ENCODE assay signal across 9 cellular contexts in genomic region chr1:66445492-66446181, GRCh38.
DNase-seq lines count a peak whose midpoint lies in the region; ATAC-seq and TF ChIP-seq lines count a peak whose summit lies in the region.
"Had no signal": no experiment of that assay in that cellular context is flagged by ENCODE, and none has a peak within 500 bp of the region (broad histone marks: within the 10 kb centered on the region; RNA-seq: fewer than 3 reads in every experiment).

No MANE protein-coding gene starts in this region.

- H3K4me3 Mint-ChIP-seq in H9: no peak overlapping the region

- H3K9me3 ChIP-seq in esophagus (ENCODE audit: control insufficient read depth in 2 of 2, insufficient read depth in 1 of 2, low read depth in 1 of 2, low read length in 1 of 2) (no peaks in the 10 kb centered on the region), H9 (ENCODE audit: control insufficient read depth, low read depth, low read length) (no peaks in the 10 kb centered on the region)
- H3K9me3 ChIP-seq: adrenal gland had no signal

- no peak overlapping the region for H3K4ac ChIP-seq in H9 (ENCODE audit: low read depth, low read length)

- no peak overlapping the region for H3T11ph ChIP-seq in H9 (ENCODE audit: low read length)

- H2BK20ac ChIP-seq in H9 (ENCODE audit: low read depth, low read length, poor library complexity, severe bottlenecking): no peak overlapping the region

- H3K27ac Mint-ChIP-seq in H9: peak overlapping the region in 1 of 3 experiments; percentile 81; a peak in 2 of 7 replicates

- H3K36me3 ChIP-seq in esophagus (ENCODE audit: control insufficient read depth in 2 of 2, insufficient read depth in 2 of 2, low read length in 1 of 2): no peaks in the 10 kb centered on the region
- H3K36me3 ChIP-seq: adrenal gland had no signal

- peak; percentile 31 for DNase-seq in SIG-M5 treated with dmso at 0.1 percent for 504 hours (lab: John Stamatoyannopoulos, UW; ENCODE audit: unreplicated experiment)
- DNase-seq in SIG-M5 (lab: John Stamatoyannopoulos, UW): no peak
- DNase-seq in activated CD4-positive, alpha-beta T cell treated with anti-CD3 and anti-CD28 coated beads for 48 hours: peak; percentile 70
- DNase-seq in stimulated activated CD4-positive, alpha-beta T cell treated with anti-CD3 and anti-CD28 coated beads, Interleukin-12 subunit alpha, Interleukin-12 subunit beta, amount 100 ng/mL, for 48 hours (ENCODE audit: low read depth in 2 of 3, low spot score in 1 of 3): peak in 2 of 3 donors; percentile 20 to 33
- no peak for DNase-seq in SW480 (ENCODE audit: low spot score)
- DNase-seq in H9: no peak

- no peak overlapping the region for H3K18ac ChIP-seq in H9 (ENCODE audit: insufficient read length, low read depth, low read length)

- no peaks in the 10 kb centered on the region for H3K79me2 ChIP-seq in H9 (ENCODE audit: insufficient read depth, low read length)

- H3K79me1 ChIP-seq in H9 (ENCODE audit: insufficient read depth, low read depth, low read length, poor library complexity, severe bottlenecking): no peaks in the 10 kb centered on the region

- no peaks in the 10 kb centered on the region for H3K23me2 ChIP-seq in H9 (ENCODE audit: insufficient read length, low read depth, low read length, poor library complexity, severe bottlenecking)

- H4K91ac ChIP-seq in H9 (ENCODE audit: insufficient read length, low read depth, low read length): no peak overlapping the region

- H3K9me3 Mint-ChIP-seq in H9: no peaks in the 10 kb centered on the region; a peak in 1 of 5 replicates

- no peak overlapping the region for H2AFZ ChIP-seq in H9 (ENCODE audit: low read length)

- H3K56ac ChIP-seq in H9 (ENCODE audit: insufficient read length, low read depth, low read length): no peak overlapping the region

- TF ChIP-seq CTCF in H9 (conservative IDR thresholded peaks at IDR 0.05): no peak

- H3K4me1 Mint-ChIP-seq in H9: peaks cover 16 to 17% of the 10 kb centered on the region in 2 experiments

- H3K4me2 ChIP-seq in H9 (ENCODE audit: insufficient read depth, insufficient read length, low read length): no peak overlapping the region

- H2BK5ac ChIP-seq in H9 (ENCODE audit: insufficient read length, low read length): no peak overlapping the region

- H3K4me3 ChIP-seq in esophagus (ENCODE audit: low read depth in 1 of 2, low read length in 2 of 2): no peak overlapping the region
- H3K4me3 ChIP-seq: adrenal gland had no signal

- peak overlapping the region; percentile 40 to 56 for H3K27ac ChIP-seq in esophagus (ENCODE audit: low read depth in 2 of 2, low read length in 1 of 2)
- no peak overlapping the region for H3K27ac ChIP-seq in H9 (ENCODE audit: insufficient read length, low read depth, low read length)

- H3K36me3 Mint-ChIP-seq in H9 (ENCODE audit: insufficient read depth in 1 of 3, low read depth in 3 of 3): no peaks in the 10 kb centered on the region

- H4K5ac ChIP-seq in H9 (ENCODE audit: insufficient read length, low read depth, low read length): no peak overlapping the region

- H3K4me1 ChIP-seq in esophagus (ENCODE audit: control insufficient read depth in 2 of 2, insufficient read depth in 2 of 2, low read length in 1 of 2) (no peaks in the 10 kb centered on the region), H9 (ENCODE audit: insufficient read depth, low read length) (no peaks in the 10 kb centered on the region)
- H3K4me1 ChIP-seq: adrenal gland had no signal

- H3K9ac ChIP-seq in H9 (ENCODE audit: extremely low read depth, insufficient read length, low read length): no peak overlapping the region

- H2BK15ac ChIP-seq in H9 (ENCODE audit: low read depth, low read length): no peak overlapping the region

- no peak overlapping the region for H4K8ac ChIP-seq in H9 (replicated peaks; ENCODE audit: insufficient read length, low read depth, low read length)

- no peak overlapping the region for H2BK12ac ChIP-seq in H9 (ENCODE audit: insufficient read length, low read depth, low read length)

- H3K23ac ChIP-seq in H9 (ENCODE audit: insufficient read length, low read depth, low read length): no peak overlapping the region

- no peak overlapping the region for H3K14ac ChIP-seq in H9 (ENCODE audit: insufficient read depth, low read length)

- WGBS in esophagus, 2 donors: 70 to 71% methylated on average over 5 of the region's 5 CpGs
- no CpG with 5 or more reads among the region's 5 CpGs for whole genome bisulfite sequencing in H9 (ENCODE audit: extremely low coverage, insufficient read length, low lambda C conversion rate)

- ATAC-seq in HG03175 (IDR thresholded peaks at IDR 0.05; ENCODE audit: unreplicated experiment): peak; percentile 86

- H2BK120ac ChIP-seq in H9 (ENCODE audit: low read depth, low read length, poor library complexity, severe bottlenecking): no peak overlapping the region

- no peak overlapping the region for H2AK5ac ChIP-seq in H9 (ENCODE audit: insufficient read length, low read length)

- H4K20me1 ChIP-seq in H9 (ENCODE audit: control insufficient read depth, insufficient read depth, insufficient read length): no peaks in the 10 kb centered on the region

- H3K27me3 ChIP-seq in esophagus (ENCODE audit: control insufficient read depth in 1 of 2, insufficient read depth in 2 of 2, low read length in 2 of 2) (no peaks in the 10 kb centered on the region), H9 (ENCODE audit: insufficient read depth, low read length) (no peaks in the 10 kb centered on the region)
- H3K27me3 ChIP-seq: adrenal gland had no signal

- H3K27me3 Mint-ChIP-seq in H9 (ENCODE audit: low read depth): no peaks in the 10 kb centered on the region; the same call in 1 of the 2 replicates

Comparison
In these comparisons a context has a peak if more than half of its experiments do, and no peak if none do; other contexts are left out.
1. DNase-seq: peak in SIG-M5 treated with dmso at 0.1 percent for 504 hours (single experiment), activated CD4-positive, alpha-beta T cell treated with anti-CD3 and anti-CD28 coated beads for 48 hours (single experiment) and stimulated activated CD4-positive, alpha-beta T cell treated with anti-CD3 and anti-CD28 coated beads, Interleukin-12 subunit alpha, Interleukin-12 subunit beta, amount 100 ng/mL, for 48 hours (2 of 3); none in SIG-M5 (single experiment), SW480 (single experiment) and H9 (single experiment).